14 cellular contexts compared by ENCODE assay signal in genomic region chr5:151896041-151896691, GRCh38. TPM values are rescaled to one million over a fixed set of nuclear protein-coding genes. Genes with fewer than 3 reads are reported as not detected.
DNase-seq lines count a peak whose midpoint lies in the region; ATAC-seq and TF ChIP-seq lines count a peak whose summit lies in the region.
"Had no signal": no experiment of that assay in that cellular context is flagged by ENCODE, and none has a peak within 500 bp of the region (broad histone marks: within the 10 kb centered on the region; RNA-seq: fewer than 3 reads in every experiment).

No MANE protein-coding gene starts in this region.

- no peaks in the 10 kb centered on the region for H3K9me3 ChIP-seq in iPS DF 6.9 (ENCODE audit: control insufficient read depth, insufficient read depth, low read length)
- no peaks in the 10 kb centered on the region for H3K9me3 ChIP-seq in WERI-Rb-1 (ENCODE audit: severe bottlenecking)

- H3K36me3 ChIP-seq in iPS DF 6.9 (ENCODE audit: control insufficient read depth, insufficient read depth, low read length) (no peaks in the 10 kb centered on the region), WERI-Rb-1 (no peaks in the 10 kb centered on the region)

- H3K4me3 ChIP-seq in AG04449 (ENCODE audit: low read depth, low read length) (no peak overlapping the region), iPS DF 6.9 (ENCODE audit: low read length) (no peak overlapping the region), WERI-Rb-1 (ENCODE audit: low read depth, low read length) (no peak overlapping the region)
- H3K4me3 ChIP-seq: SK-N-MC had no signal

- POLR2A ChIA-PET in AG04449 (lab: Yijun Ruan, JAX): no interaction called here

- H3K27ac ChIP-seq in iPS DF 6.9 (ENCODE audit: low read length): no peak overlapping the region
- no peak overlapping the region for H3K27ac ChIP-seq in WERI-Rb-1
- H3K27ac ChIP-seq: SK-N-MC had no signal

- peak; percentile 71 for DNase-seq in AG04449 (ENCODE audit: low read depth, low spot score)
- DNase-seq in HS-27A (ENCODE audit: low read depth): peak; percentile 71
- DNase-seq in T1000 (lab: John Stamatoyannopoulos, UW): peak; percentile 42
- peak; percentile 27 for DNase-seq in iPS DF 6.9 (ENCODE audit: low read depth, low spot score)
- DNase-seq in cardiac septum (ENCODE audit: low spot score): no peak
- DNase-seq in NCI-H1436 treated with DMSO at 0.1 percent for 48 hours (lab: John Stamatoyannopoulos, UW): no peak
- DNase-seq in WERI-Rb-1: no peak
- DNase-seq: activated CD8-positive, alpha-beta memory T cell treated with anti-CD3 and anti-CD28 coated beads, Interleukin-2, amount 10 ng/mL, durations not matched to agents 7 days and 5 days; CD4-positive, alpha-beta T cell; MM.1S; stimulated activated naive CD4-positive, alpha-beta T cell treated with Interleukin-2 at 50 U/mL for 16 hours had no signal

- TF ChIP-seq CTCF in AG04449 (IDR thresholded peaks at IDR 0.05; ENCODE audit: insufficient read depth, low read length, missing control alignments) (no peak), WERI-Rb-1 (IDR thresholded peaks at IDR 0.05; ENCODE audit: low read depth, low read length) (no peak)

- CTCF ChIA-PET in AG04449 (lab: Yijun Ruan, JAX): no interaction called here

- H3K4me1 ChIP-seq in iPS DF 6.9 (ENCODE audit: control insufficient read depth, insufficient read depth, low read length): 0 out of 2 replicates have a peak, but pooled peaks cover 2% of the 10 kb centered on the region

- ATAC-seq in GM18867 (IDR thresholded peaks at IDR 0.05; ENCODE audit: unreplicated experiment): no peak
- ATAC-seq: activated CD8-positive, alpha-beta memory T cell treated with anti-CD3 and anti-CD28 coated beads, Interleukin-2, amount 10 ng/mL, durations not matched to agents 7 days and 5 days; sciatic nerve had no signal

- peaks cover 24% of the 10 kb centered on the region for H3K27me3 ChIP-seq in iPS DF 6.9 (ENCODE audit: control insufficient read depth, insufficient read depth, low read length)
- no peaks in the 10 kb centered on the region for H3K27me3 ChIP-seq in WERI-Rb-1 (ENCODE audit: insufficient read depth, low read depth, severe bottlenecking)

- no CpG with 5 or more reads among the region's 3 CpGs for WGBS in iPS DF 6.9 (ENCODE audit: insufficient coverage, insufficient read length)

- intact Hi-C loops in cardiac septum (cut with DNase I): no loop called here

RNA-seq across cellular contexts. Expression of gene GLRA1, which starts 28.5 kb away (rescaled TPM):
- total RNA-seq in cardiac septum: not detected
- total RNA-seq: activated CD8-positive, alpha-beta memory T cell treated with anti-CD3 and anti-CD28 coated beads, Interleukin-2, amount 10 ng/mL, durations not matched to agents 7 days and 5 days; CD4-positive, alpha-beta T cell; sciatic nerve had no signal

Comparison
In these comparisons a context has a peak if more than half of its experiments do, and no peak if none do; other contexts are left out.
1. DNase-seq: peak in AG04449 (single experiment), HS-27A (single experiment), T1000 (single experiment) and iPS DF 6.9 (single experiment); none in cardiac septum (single experiment), NCI-H1436 treated with DMSO at 0.1 percent for 48 hours (single experiment) and WERI-Rb-1 (single experiment).